In the genomic region with DNA sequence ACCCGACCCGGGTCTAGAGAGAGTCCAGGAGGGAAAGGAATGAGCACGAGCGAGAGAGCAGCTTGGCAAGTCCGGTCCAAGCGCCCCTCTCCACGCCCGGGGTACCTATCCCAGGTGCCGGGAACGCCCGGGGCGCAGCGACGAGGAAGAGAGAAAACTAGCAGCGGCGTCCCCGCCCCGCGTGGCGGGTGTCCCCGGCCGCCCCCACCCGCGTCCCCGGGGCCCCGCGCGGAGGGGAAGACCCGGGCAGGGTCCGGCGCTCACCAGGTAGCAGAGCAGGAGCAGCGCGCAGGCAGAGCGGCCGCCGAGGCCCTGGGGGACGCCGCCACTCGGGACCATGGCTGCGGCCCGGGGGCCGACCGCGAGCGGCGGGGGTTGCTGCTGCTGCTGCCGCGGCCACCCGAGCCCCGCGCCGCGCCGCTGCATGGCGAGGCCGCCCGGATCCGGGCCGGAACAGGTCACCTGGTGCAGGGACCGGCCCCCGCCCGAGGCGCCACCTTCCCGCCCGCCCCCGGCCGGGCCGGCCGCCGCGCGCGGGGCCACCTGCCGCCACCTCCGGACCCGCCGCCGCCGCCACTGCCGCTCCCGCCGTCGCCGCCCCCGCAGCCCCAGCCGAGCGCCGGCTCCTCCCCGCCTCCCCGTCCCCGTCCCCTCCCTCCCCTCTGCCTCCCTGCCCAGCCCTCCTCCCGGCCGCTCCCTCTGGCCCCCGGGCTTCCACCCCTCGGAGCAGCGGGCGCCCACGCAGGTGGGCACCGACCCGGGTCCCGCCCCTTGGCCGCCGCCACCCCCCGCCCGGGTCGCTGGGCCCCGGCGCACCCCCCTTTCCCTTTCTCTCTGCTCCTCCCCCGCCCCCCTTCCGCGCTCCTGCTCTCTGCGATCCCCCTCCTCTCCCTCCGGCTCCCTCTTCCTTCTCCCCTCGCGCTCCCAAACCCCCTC, we compare ENCODE assay signal across 8 cellular contexts. TPM values are rescaled to one million over a fixed set of nuclear protein-coding genes. Genes with fewer than 3 reads are reported as not detected.
DNase-seq lines count a peak whose midpoint lies in the region; ATAC-seq and TF ChIP-seq lines count a peak whose summit lies in the region.

A gene (minus strand): TSS at position 578 of the 936 bp plus-strand sequence. CDS start 152 bp downstream, at position 426.

- no peaks in the 10 kb centered on the region for H3K27me3 Mint-ChIP-seq in CD4-positive, CD25-positive, alpha-beta regulatory T cell
- no peaks in the 10 kb centered on the region for H3K27me3 Mint-ChIP-seq in activated CD8-positive, alpha-beta T cell treated with anti-CD3 and anti-CD28 coated beads, Interleukin-2, amount 10 ng/mL, durations not matched to agents 7 days and 5 days (ENCODE audit: low read depth)
- no peaks in the 10 kb centered on the region for H3K27me3 Mint-ChIP-seq in effector memory CD8-positive, alpha-beta T cell
- no peaks in the 10 kb centered on the region for H3K27me3 Mint-ChIP-seq in stimulated activated naive CD8-positive, alpha-beta T cell treated with anti-CD3 and anti-CD28 coated beads, Interleukin-15, amount 100 ng/mL, for 72 hours

- peak; percentile 34 to 58 (median 39) for DNase-seq in CD4-positive, CD25-positive, alpha-beta regulatory T cell
- DNase-seq in MM.1S (peak; percentile 56), kidney glomerular epithelial cell (lab: John Stamatoyannopoulos, UW) (no peak)
- DNase-seq in activated CD8-positive, alpha-beta T cell treated with anti-CD3 and anti-CD28 coated beads, Interleukin-2, amount 10 ng/mL, durations not matched to agents 7 days and 5 days: peak; percentile 53
- DNase-seq in effector memory CD8-positive, alpha-beta T cell: peak; percentile 24 to 32 (median 31)
- DNase-seq in stimulated activated naive CD8-positive, alpha-beta T cell treated with anti-CD3 and anti-CD28 coated beads, Interleukin-15, amount 100 ng/mL, for 72 hours: peak; percentile 43 to 50

- H2AFZ ChIP-seq in MM.1S (ENCODE audit: low read length): peak within 1 kb of the TSS; percentile 55

- peaks cover 20 to 48% (median 42%) of the 10 kb centered on the region in 4 donors for H3K4me1 Mint-ChIP-seq in CD4-positive, CD25-positive, alpha-beta regulatory T cell
- H3K4me1 Mint-ChIP-seq in activated CD8-positive, alpha-beta T cell treated with anti-CD3 and anti-CD28 coated beads, Interleukin-2, amount 10 ng/mL, durations not matched to agents 7 days and 5 days (ENCODE audit: low read depth): peaks cover 45% of the 10 kb centered on the region
- peaks cover 28 to 42% of the 10 kb centered on the region in 2 donors for H3K4me1 Mint-ChIP-seq in effector memory CD8-positive, alpha-beta T cell (ENCODE audit: low read depth in 2 of 2)
- H3K4me1 Mint-ChIP-seq in stimulated activated naive CD8-positive, alpha-beta T cell treated with anti-CD3 and anti-CD28 coated beads, Interleukin-15, amount 100 ng/mL, for 72 hours: peaks cover 35% of the 10 kb centered on the region

- POLR2A ChIA-PET in activated CD8-positive, alpha-beta T cell treated with anti-CD3 and anti-CD28 coated beads, Interleukin-2, amount 10 ng/mL, durations not matched to agents 7 days and 5 days (lab: Charles Lee): interaction anchor here (1.0 to 1.9 kb wide), 3 partner anchors 9 to 51 kb away, joined by 3 to 9 read pairs (median 3); a partner anchor contains a TSS

- peaks cover 14% of the 10 kb centered on the region for H3F3A ChIP-seq in MM.1S (ENCODE audit: insufficient read depth, low read length)

- peak within 1 kb of the TSS; percentile 90 for H3K4me3 ChIP-seq in CD4-positive, CD25-positive, alpha-beta regulatory T cell (ENCODE audit: low read depth, low read length)
- H3K4me3 ChIP-seq in MM.1S (ENCODE audit: low read length): peak within 1 kb of the TSS; percentile 85
- peak within 1 kb of the TSS; percentile 77 to 85 for H3K4me3 ChIP-seq in mucosa of rectum (ENCODE audit: low read length in 2 of 2)

- peaks cover 0 to 2% (median 0%) of the 10 kb centered on the region in 7 donors for H3K9me3 Mint-ChIP-seq in CD4-positive, CD25-positive, alpha-beta regulatory T cell
- H3K9me3 Mint-ChIP-seq in activated CD8-positive, alpha-beta T cell treated with anti-CD3 and anti-CD28 coated beads, Interleukin-2, amount 10 ng/mL, durations not matched to agents 7 days and 5 days (ENCODE audit: insufficient read depth): no peaks in the 10 kb centered on the region
- H3K9me3 Mint-ChIP-seq in effector memory CD8-positive, alpha-beta T cell: no peaks in the 10 kb centered on the region
- H3K9me3 Mint-ChIP-seq in stimulated activated naive CD8-positive, alpha-beta T cell treated with anti-CD3 and anti-CD28 coated beads, Interleukin-15, amount 100 ng/mL, for 72 hours: no peaks in the 10 kb centered on the region

- no peaks in the 10 kb centered on the region for H3K9me2 ChIP-seq in MM.1S (replicated peaks; ENCODE audit: insufficient read depth, low read length)

- H4K20me1 ChIP-seq in MM.1S (ENCODE audit: insufficient read depth, low read length): no peaks in the 10 kb centered on the region

- no peaks in the 10 kb centered on the region for H3K36me3 Mint-ChIP-seq in CD4-positive, CD25-positive, alpha-beta regulatory T cell
- H3K36me3 Mint-ChIP-seq in activated CD8-positive, alpha-beta T cell treated with anti-CD3 and anti-CD28 coated beads, Interleukin-2, amount 10 ng/mL, durations not matched to agents 7 days and 5 days (ENCODE audit: low read depth): peaks cover 27% of the 10 kb centered on the region
- H3K36me3 Mint-ChIP-seq in effector memory CD8-positive, alpha-beta T cell (ENCODE audit: insufficient read depth): peaks cover 18% of the 10 kb centered on the region

- peak within 1 kb of the TSS; percentile 85 for H3K27ac ChIP-seq in CD4-positive, CD25-positive, alpha-beta regulatory T cell (ENCODE audit: insufficient read depth, low read length, poor library complexity, severe bottlenecking)
- H3K27ac ChIP-seq in MM.1S (ENCODE audit: low read length) (peak within 1 kb of the TSS; percentile 47; the same call in 1 of the 2 replicates), mucosa of rectum (ENCODE audit: low read depth in 2 of 2, low read length in 2 of 2) (peak within 1 kb of the TSS; percentile 91 to 94)

- H3K4me1 ChIP-seq in CD4-positive, CD25-positive, alpha-beta regulatory T cell (ENCODE audit: control insufficient read depth, insufficient read depth, low read length, poor library complexity, severe bottlenecking): peaks cover 47% of the 10 kb centered on the region
- H3K4me1 ChIP-seq in MM.1S (ENCODE audit: low read length): peaks cover 20% of the 10 kb centered on the region
- H3K4me1 ChIP-seq in mucosa of rectum (ENCODE audit: control insufficient read depth in 2 of 2, insufficient read depth in 2 of 2, low read length in 2 of 2): peaks cover 20 to 40% of the 10 kb centered on the region in 2 donors

- no peaks in the 10 kb centered on the region for H3K27me3 ChIP-seq in CD4-positive, CD25-positive, alpha-beta regulatory T cell (ENCODE audit: control insufficient read depth, insufficient read depth, low read length)
- H3K27me3 ChIP-seq in MM.1S (replicated peaks; ENCODE audit: insufficient read depth, low read length) (no peaks in the 10 kb centered on the region), mucosa of rectum (ENCODE audit: control insufficient read depth in 2 of 2, insufficient read depth in 2 of 2, low read length in 2 of 2) (no peaks in the 10 kb centered on the region)

- H3K9ac ChIP-seq in MM.1S (ENCODE audit: low read length) (peak within 1 kb of the TSS; percentile 67; the same call in 1 of the 2 replicates), mucosa of rectum (ENCODE audit: low read depth in 1 of 2, low read length in 2 of 2) (peak within 1 kb of the TSS; percentile 65 to 80)

- H3K79me2 ChIP-seq in MM.1S (ENCODE audit: low read length): peaks cover 46% of the 10 kb centered on the region

- H3K4me3 Mint-ChIP-seq in CD4-positive, CD25-positive, alpha-beta regulatory T cell: peak within 1 kb of the TSS; percentile 94 to 100 (median 98)
- peak within 1 kb of the TSS; percentile 100 for H3K4me3 Mint-ChIP-seq in activated CD8-positive, alpha-beta T cell treated with anti-CD3 and anti-CD28 coated beads, Interleukin-2, amount 10 ng/mL, durations not matched to agents 7 days and 5 days
- peak within 1 kb of the TSS; percentile 95 to 99 for H3K4me3 Mint-ChIP-seq in effector memory CD8-positive, alpha-beta T cell
- peak within 1 kb of the TSS; percentile 99 for H3K4me3 Mint-ChIP-seq in stimulated activated naive CD8-positive, alpha-beta T cell treated with anti-CD3 and anti-CD28 coated beads, Interleukin-15, amount 100 ng/mL, for 72 hours

- ATAC-seq in CD4-positive, CD25-positive, alpha-beta regulatory T cell (ENCODE audit: low read depth in 2 of 2): peak; percentile 17 to 25
- ATAC-seq in GM21381 (IDR thresholded peaks at IDR 0.05; ENCODE audit: unreplicated experiment): peak; percentile 42
- ATAC-seq in activated CD8-positive, alpha-beta T cell treated with anti-CD3 and anti-CD28 coated beads, Interleukin-2, amount 10 ng/mL, durations not matched to agents 7 days and 5 days: peak; percentile 64
- peak; percentile 43 for ATAC-seq in effector memory CD8-positive, alpha-beta T cell (replicated peaks)
- peak; percentile 58 for ATAC-seq in stimulated activated naive CD8-positive, alpha-beta T cell treated with anti-CD3 and anti-CD28 coated beads, Interleukin-15, amount 100 ng/mL, for 72 hours

- peak within 1 kb of the TSS; percentile 61 for H3K4me2 ChIP-seq in MM.1S (ENCODE audit: low read depth, low read length)

- H3K36me3 ChIP-seq in CD4-positive, CD25-positive, alpha-beta regulatory T cell (ENCODE audit: control insufficient read depth, insufficient read depth, low read length): no peaks in the 10 kb centered on the region
- no peaks in the 10 kb centered on the region for H3K36me3 ChIP-seq in MM.1S (replicated peaks; ENCODE audit: insufficient read depth, low read length)
- no peaks in the 10 kb centered on the region for H3K36me3 ChIP-seq in mucosa of rectum (ENCODE audit: control insufficient read depth in 2 of 2, insufficient read depth in 2 of 2, low read length in 2 of 2)

- peak within 1 kb of the TSS; percentile 92 to 100 (median 100) for H3K27ac Mint-ChIP-seq in CD4-positive, CD25-positive, alpha-beta regulatory T cell
- peak within 1 kb of the TSS; percentile 98 for H3K27ac Mint-ChIP-seq in activated CD8-positive, alpha-beta T cell treated with anti-CD3 and anti-CD28 coated beads, Interleukin-2, amount 10 ng/mL, durations not matched to agents 7 days and 5 days
- H3K27ac Mint-ChIP-seq in effector memory CD8-positive, alpha-beta T cell: peak within 1 kb of the TSS; percentile 94 to 95
- H3K27ac Mint-ChIP-seq in stimulated activated naive CD8-positive, alpha-beta T cell treated with anti-CD3 and anti-CD28 coated beads, Interleukin-15, amount 100 ng/mL, for 72 hours: peak within 1 kb of the TSS; percentile 99

- no peak for TF ChIP-seq CTCF in MM.1S (IDR thresholded peaks at IDR 0.05; ENCODE audit: low read length)

- CTCF ChIA-PET in activated CD8-positive, alpha-beta T cell treated with anti-CD3 and anti-CD28 coated beads, Interleukin-2, amount 10 ng/mL, durations not matched to agents 7 days and 5 days (lab: Charles Lee): interaction anchor here (1.7 to 1.9 kb wide), 3 partner anchors 8 to 51 kb away, joined by 5 to 10 read pairs (median 9); a partner anchor contains a TSS

- H3K9me3 ChIP-seq in CD4-positive, CD25-positive, alpha-beta regulatory T cell (ENCODE audit: control insufficient read depth in 2 of 2, low read length in 2 of 2): no peaks in the 10 kb centered on the region
- H3K9me3 ChIP-seq in MM.1S (replicated peaks; ENCODE audit: insufficient read depth, low read length) (no peaks in the 10 kb centered on the region), mucosa of rectum (ENCODE audit: control insufficient read depth in 2 of 2, low read length in 2 of 2) (no peaks in the 10 kb centered on the region)

RNA-seq across cellular contexts. Expression of the gene that starts here (rescaled TPM):
- total RNA-seq in CD4-positive, CD25-positive, alpha-beta regulatory T cell: 74.5 TPM
- 10 to 100 TPM; 36.5 to 61.0 (median 44.9) TPM for polyA plus RNA-seq in CD4-positive, CD25-positive, alpha-beta regulatory T cell
- total RNA-seq in activated CD8-positive, alpha-beta T cell treated with anti-CD3 and anti-CD28 coated beads, Interleukin-2, amount 10 ng/mL, durations not matched to agents 7 days and 5 days: 10 to 100 TPM; 62.3 to 65.5 TPM
